In genomic region chr17:40278414-40278813, GRCh38 we compare ENCODE assay signal across 15 cellular contexts.
"Had no signal": no experiment of that assay in that cellular context is flagged by ENCODE, and none has a peak within 500 bp of the region (broad histone marks: within the 10 kb centered on the region; RNA-seq: fewer than 3 reads in every experiment).

No MANE protein-coding gene starts in this region.

- H3K27ac ChIP-seq: brain microvascular endothelial cell, gastrocnemius medialis, heart left ventricle, upper lobe of left lung had no signal

- H3K9me3 Mint-ChIP-seq: dendritic cell treated with granulocyte-macrophage colony-stimulating factor and Interleukin-4, amounts not matched to agents 40 ng/mL and 50 ng/mL, for 4 days; immature natural killer cell; natural killer cell treated with Interleukin-12 subunit alpha and Interleukin-12 subunit beta and Interleukin-15 and Interleukin-18, amount 100 ng/mL, for 72 hours had no signal

- H3K27me3 Mint-ChIP-seq: dendritic cell treated with granulocyte-macrophage colony-stimulating factor and Interleukin-4, amounts not matched to agents 40 ng/mL and 50 ng/mL, for 4 days; natural killer cell treated with Interleukin-12 subunit alpha and Interleukin-12 subunit beta and Interleukin-15 and Interleukin-18, amount 100 ng/mL, for 72 hours had no signal

- DNase-seq: activated CD4-positive, alpha-beta T cell treated with anti-CD3 and anti-CD28 coated beads, Interleukin-2, amount 50 U/mL, for 48 hours; activated CD8-positive, alpha-beta memory T cell treated with anti-CD3 and anti-CD28 coated beads, Interleukin-2, amount 50 U/mL, for 4 hours; activated naive CD4-positive, alpha-beta T cell treated with anti-CD3 and anti-CD28 coated beads, Interleukin-2, amount 50 U/mL, for 16 hours; brain microvascular endothelial cell; cerebellar nuclear complex; effector memory CD4-positive, alpha-beta T cell; gastrocnemius medialis; heart left ventricle; immature natural killer cell; posterior cingulate gyrus; stimulated activated naive CD4-positive, alpha-beta T cell treated with Interleukin-2 at 50 U/mL for 16 hours; T-helper 9 cell; upper lobe of left lung had no signal

- H3K4me3 Mint-ChIP-seq: dendritic cell treated with granulocyte-macrophage colony-stimulating factor and Interleukin-4, amounts not matched to agents 40 ng/mL and 50 ng/mL, for 4 days; immature natural killer cell; natural killer cell treated with Interleukin-12 subunit alpha and Interleukin-12 subunit beta and Interleukin-15 and Interleukin-18, amount 100 ng/mL, for 72 hours had no signal

- ATAC-seq: gastrocnemius medialis; heart left ventricle; natural killer cell treated with Interleukin-12 subunit alpha and Interleukin-12 subunit beta and Interleukin-15 and Interleukin-18, amount 100 ng/mL, for 72 hours had no signal

- H3K27ac Mint-ChIP-seq: dendritic cell treated with granulocyte-macrophage colony-stimulating factor and Interleukin-4, amounts not matched to agents 40 ng/mL and 50 ng/mL, for 4 days; natural killer cell treated with Interleukin-12 subunit alpha and Interleukin-12 subunit beta and Interleukin-15 and Interleukin-18, amount 100 ng/mL, for 72 hours had no signal
